1 cellular context compared by ENCODE assay signal in the genomic region with DNA sequence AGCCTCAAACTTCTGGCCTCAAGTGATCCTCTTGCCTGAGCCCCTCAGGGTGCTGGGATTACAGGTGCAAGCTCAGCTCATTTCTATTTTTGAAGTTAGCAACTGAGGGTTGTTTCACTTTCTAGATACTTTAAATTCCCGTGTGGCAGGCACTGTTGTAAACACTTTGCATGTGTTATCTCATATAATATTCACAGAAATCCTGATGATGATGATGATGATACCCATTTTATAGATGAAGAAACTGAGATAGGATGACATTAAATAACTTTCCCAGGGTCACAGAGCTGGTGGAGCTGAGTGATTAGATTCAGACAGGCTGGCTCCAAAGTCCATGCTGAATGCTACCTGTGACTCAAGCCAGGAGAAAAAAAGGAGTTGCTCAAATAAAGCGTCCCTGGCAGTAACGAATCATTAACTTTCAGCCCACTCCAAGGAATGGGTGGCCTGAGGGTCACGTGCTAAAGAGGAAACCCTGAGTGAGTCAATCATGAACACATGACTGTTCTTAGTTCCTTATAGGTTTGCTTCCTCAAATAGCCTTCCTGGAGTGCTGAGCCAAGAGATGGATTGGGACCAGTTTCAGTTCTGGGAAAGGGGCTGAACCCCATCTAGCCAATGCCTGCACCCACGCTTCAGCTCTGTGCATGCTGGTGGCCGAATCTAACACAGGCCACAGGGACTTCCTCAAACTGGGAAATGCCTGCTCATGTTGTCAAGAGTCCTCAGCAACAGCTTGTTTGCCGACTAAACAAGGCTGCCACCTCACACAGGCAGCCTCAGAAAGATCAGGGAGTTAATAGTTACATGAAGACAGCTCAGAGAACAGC.
TF ChIP-seq lines count a peak whose summit lies in the region.

No MANE protein-coding gene starts in this region.

TF ChIP-seq in IMR-90, 13 proteins besides CTCF, POLR2A, EP300 and RAD21 (continued from another document):
- TF ChIP-seq, protein P1, sequence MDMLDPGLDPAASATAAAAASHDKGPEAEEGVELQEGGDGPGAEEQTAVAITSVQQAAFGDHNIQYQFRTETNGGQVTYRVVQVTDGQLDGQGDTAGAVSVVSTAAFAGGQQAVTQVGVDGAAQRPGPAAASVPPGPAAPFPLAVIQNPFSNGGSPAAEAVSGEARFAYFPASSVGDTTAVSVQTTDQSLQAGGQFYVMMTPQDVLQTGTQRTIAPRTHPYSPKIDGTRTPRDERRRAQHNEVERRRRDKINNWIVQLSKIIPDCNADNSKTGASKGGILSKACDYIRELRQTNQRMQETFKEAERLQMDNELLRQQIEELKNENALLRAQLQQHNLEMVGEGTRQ (IDR thresholded peaks at IDR 0.05; ENCODE audit: low read depth, low read length) = peak; percentile 95
- TF ChIP-seq, protein P2, sequence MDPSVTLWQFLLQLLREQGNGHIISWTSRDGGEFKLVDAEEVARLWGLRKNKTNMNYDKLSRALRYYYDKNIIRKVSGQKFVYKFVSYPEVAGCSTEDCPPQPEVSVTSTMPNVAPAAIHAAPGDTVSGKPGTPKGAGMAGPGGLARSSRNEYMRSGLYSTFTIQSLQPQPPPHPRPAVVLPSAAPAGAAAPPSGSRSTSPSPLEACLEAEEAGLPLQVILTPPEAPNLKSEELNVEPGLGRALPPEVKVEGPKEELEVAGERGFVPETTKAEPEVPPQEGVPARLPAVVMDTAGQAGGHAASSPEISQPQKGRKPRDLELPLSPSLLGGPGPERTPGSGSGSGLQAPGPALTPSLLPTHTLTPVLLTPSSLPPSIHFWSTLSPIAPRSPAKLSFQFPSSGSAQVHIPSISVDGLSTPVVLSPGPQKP (IDR thresholded peaks at IDR 0.05; ENCODE audit: borderline replicate concordance, low read depth, low read length) = no peak
- TF ChIP-seq CHD1 (IDR thresholded peaks at IDR 0.05; ENCODE audit: low read depth, low read length) (no peak), FOS (IDR thresholded peaks at IDR 0.05; ENCODE audit: low read depth, low read length) (no peak), NFE2L2 (IDR thresholded peaks at IDR 0.05; ENCODE audit: low read depth, low read length) (no peak; the same call in 1 of the 2 replicates), CEBPB (IDR thresholded peaks at IDR 0.05; ENCODE audit: low read depth, low read length) (peak; percentile 35; the same call in 1 of the 2 replicates), MAFK (IDR thresholded peaks at IDR 0.05; ENCODE audit: low read depth, low read length) (no peak), MXI1 (IDR thresholded peaks at IDR 0.05; ENCODE audit: borderline replicate concordance, low read depth, low read length) (0 out of 2 replicates have a peak, but pooled peaks have one; percentile 14), BHLHE40 (IDR thresholded peaks at IDR 0.05; ENCODE audit: low read depth, low read length) (peak; percentile 82), RCOR1 (IDR thresholded peaks at IDR 0.05; ENCODE audit: insufficient replicate concordance, low read length) (peak; percentile 89)
